Comparison of ENCODE assay signal across 8 cellular contexts in genomic region chr1:151175910-151176309, GRCh38. TPM values are rescaled to one million over a fixed set of nuclear protein-coding genes. Genes with fewer than 3 reads are reported as not detected.
DNase-seq lines count a peak whose midpoint lies in the region; ATAC-seq and TF ChIP-seq lines count a peak whose summit lies in the region.

TSS of gene TMOD4 (minus strand) at chr1:151175981. CDS start at chr1:151174875, 1,106 bp downstream.

- WGBS in right lobe of liver (ENCODE audit: insufficient coverage, low coverage, low lambda C conversion rate, missing lambda C conversion rate) = 54% methylated on average over 2 of the region's 3 CpGs
- WGBS in stomach, 5 donors = 43 to 60% (median 54%) methylated on average over 3 of the region's 3 CpGs

- DNase-seq in BJ (ENCODE audit: low read depth) (no peak), HL-60 (ENCODE audit: low read depth in 1 of 2, low spot score in 1 of 2) (peak in 1 of 2 experiments; percentile 41), ascending aorta (ENCODE audit: low spot score in 2 of 2) (no peak), right lobe of liver (no peak), stomach (no peak), NCI-H2081 treated with DMSO at 0.1 percent for 48 hours (lab: John Stamatoyannopoulos, UW) (no peak), NCI-H2107 (lab: John Stamatoyannopoulos, UW) (no peak)

- CTCF ChIA-PET in BJ (lab: Yijun Ruan, JAX) = interaction anchor here (1.2 to 1.7 kb wide), 3 partner anchors 9 to 21 kb away, joined by 3 to 5 read pairs (median 5); no protein-coding TSS in a partner anchor

- ATAC-seq in right lobe of liver (peak; percentile 64 to 70 (median 66)), GM21786 (IDR thresholded peaks at IDR 0.05; ENCODE audit: unreplicated experiment) (no peak)

- H3K4me1 ChIP-seq in ascending aorta = no peaks in the 10 kb centered on the region
- no peaks in the 10 kb centered on the region for H3K4me1 ChIP-seq in right lobe of liver
- H3K4me1 ChIP-seq in stomach = peaks cover 0 to 10% (median 0%) of the 10 kb centered on the region in 4 donors

- no peak for TF ChIP-seq POLR2A in right lobe of liver (IDR thresholded peaks at IDR 0.05)
- TF ChIP-seq POLR2A in stomach (IDR thresholded peaks at IDR 0.05) = no peak

- peaks cover 13% of the 10 kb centered on the region for H3K36me3 ChIP-seq in BJ (ENCODE audit: control insufficient read depth, insufficient read depth, low read length)
- peaks cover 58 to 63% of the 10 kb centered on the region in 2 donors for H3K36me3 ChIP-seq in ascending aorta
- peaks cover 0 to 57% (median 14%) of the 10 kb centered on the region in 4 donors for H3K36me3 ChIP-seq in right lobe of liver
- H3K36me3 ChIP-seq in stomach = peaks cover 63 to 90% (median 87%) of the 10 kb centered on the region in 4 donors

- POLR2A ChIA-PET in BJ (lab: Charles Lee) = no interaction called here

- H3K9me3 ChIP-seq in ascending aorta (no peaks in the 10 kb centered on the region), right lobe of liver (no peaks in the 10 kb centered on the region), stomach (no peaks in the 10 kb centered on the region)

- peak; percentile 62 for TF ChIP-seq CTCF in BJ (IDR thresholded peaks at IDR 0.05; ENCODE audit: insufficient read depth, low read depth, low read length)
- peak; percentile 52 for TF ChIP-seq CTCF in HL-60 (IDR thresholded peaks at IDR 0.05; ENCODE audit: insufficient read depth, low read length)
- peak in 2 of 3 experiments; percentile 20 to 36 for TF ChIP-seq CTCF in ascending aorta (IDR thresholded peaks at IDR 0.05)
- peak; percentile 25 to 41 (median 34) for TF ChIP-seq CTCF in right lobe of liver (IDR thresholded peaks at IDR 0.05)
- peak in 3 of 7 experiments; percentile 16 to 31 (median 23) for TF ChIP-seq CTCF in stomach (IDR thresholded peaks at IDR 0.05)

- no peak for TF ChIP-seq EP300 in stomach (IDR thresholded peaks at IDR 0.05)

- H3K27me3 ChIP-seq in BJ (ENCODE audit: control insufficient read depth, insufficient read depth, low read length) (no peaks in the 10 kb centered on the region), HL-60 (ENCODE audit: insufficient read depth, poor library complexity, severe bottlenecking) (no peaks in the 10 kb centered on the region), ascending aorta (no peaks in the 10 kb centered on the region), right lobe of liver (no peaks in the 10 kb centered on the region), stomach (no peaks in the 10 kb centered on the region)

- H3K4me3 ChIP-seq in BJ (ENCODE audit: low read depth, low read length) (no peak within 1 kb of the TSS), HL-60 (replicated peaks; ENCODE audit: insufficient read depth, low read length) (no peak within 1 kb of the TSS), ascending aorta (no peak within 1 kb of the TSS), right lobe of liver (no peak within 1 kb of the TSS), stomach (no peak within 1 kb of the TSS)

- H3K27ac ChIP-seq in HL-60 (replicated peaks) (no peak within 1 kb of the TSS), ascending aorta (no peak within 1 kb of the TSS), right lobe of liver (no peak within 1 kb of the TSS), stomach (peak within 1 kb of the TSS in 2 of 5 donors; percentile 32 to 33)

- intact Hi-C loops in ascending aorta (cut with DNase I) = no loop called here
- intact Hi-C loops in right lobe of liver (cut with DNase I) = no loop called here
- intact Hi-C loops in stomach (cut with DNase I; ENCODE audit: low total_unique reads) = loop anchor here (10.0 kb wide), 1 partner anchor 69 kb away; no protein-coding TSS in a partner anchor

RNA-seq across cellular contexts. Expression of gene TMOD4, which starts in this region (rescaled TPM):
- polyA plus RNA-seq in BJ (2011; rRNA removed) (0.16 and 0.18 TPM in 2 replicates), stomach (1 to 10 TPM in 1 of 3 donors, not detected in 2; 1.2 TPM)
- 0.71 TPM in 1 of 2 replicates, not detected in the other for polyA minus RNA-seq in BJ (2011; rRNA and poly(A)+ RNA removed)
- total RNA-seq in ascending aorta (not detected), right lobe of liver (not detected), stomach (not detected)

Comparison
In these comparisons a context has a peak if more than half of its experiments do, and no peak if none do; other contexts are left out.
1. Peak in ATAC-seq in right lobe of liver; RNA of the gene not detected or under 1 TPM.